13 cellular contexts compared by ENCODE assay signal in genomic region chr17:77126519-77126918, GRCh38. TPM values are rescaled to one million over a fixed set of nuclear protein-coding genes. Genes with fewer than 3 reads are reported as not detected.
DNase-seq lines count a peak whose midpoint lies in the region; ATAC-seq and TF ChIP-seq lines count a peak whose summit lies in the region.
"Had no signal": no experiment of that assay in that cellular context is flagged by ENCODE, and none has a peak within 500 bp of the region (broad histone marks: within the 10 kb centered on the region; RNA-seq: fewer than 3 reads in every experiment).

No MANE protein-coding gene starts in this region.

- ATAC-seq in activated T-helper 17 cell treated with anti-CD3 and anti-CD28 coated beads, Interleukin-2, amount 50 U/mL, for 72 hours (replicated peaks): no peak
- ATAC-seq in GM21737 (IDR thresholded peaks at IDR 0.05; ENCODE audit: unreplicated experiment): no peak
- ATAC-seq: gastroesophageal sphincter had no signal

- no peak overlapping the region for H3K18ac ChIP-seq in trophoblast cell (ENCODE audit: low read length)

- DNase-seq in DMS79 treated with DMSO at 0.1 percent for 48 hours (lab: John Stamatoyannopoulos, UW): peak; percentile 66
- peak; percentile 37 for DNase-seq in NCI-H2107 treated with DMSO at 0.1 percent for 48 hours (lab: John Stamatoyannopoulos, UW; ENCODE audit: unreplicated experiment)
- peak; percentile 85 to 89 for DNase-seq in breast epithelium (ENCODE audit: low spot score in 2 of 2)
- DNase-seq in trophoblast cell: no peak
- no peak for DNase-seq in glomerular visceral epithelial cell (ENCODE audit: extremely low spot score)
- no peak for DNase-seq in activated gamma-delta T cell (lab: John Stamatoyannopoulos, UW)
- DNase-seq: activated CD4-positive, alpha-beta T cell treated with anti-CD3 and anti-CD28 coated beads for 1 hour; activated gamma-delta T cell treated with Interleukin-2 at 50 U/mL for 16 hours; retina had no signal

- no peak for TF ChIP-seq POLR2A in breast epithelium (IDR thresholded peaks at IDR 0.05)

- no peak overlapping the region for H4K12ac ChIP-seq in trophoblast cell (ENCODE audit: low read depth, low read length)

- H3K9me3 ChIP-seq in breast epithelium: no peaks in the 10 kb centered on the region
- no peaks in the 10 kb centered on the region for H3K9me3 ChIP-seq in trophoblast cell (ENCODE audit: insufficient read depth, low read depth, low read length)
- H3K9me3 ChIP-seq: gastroesophageal sphincter had no signal

- peak overlapping the region; percentile 45 for H4K91ac ChIP-seq in trophoblast cell (ENCODE audit: low read depth, low read length)

- peaks cover 13 to 25% of the 10 kb centered on the region in 2 donors for H3K4me1 ChIP-seq in breast epithelium
- H3K4me1 ChIP-seq in trophoblast cell (ENCODE audit: control insufficient read depth in 1 of 2, insufficient read depth in 2 of 2, low read length in 2 of 2): peaks cover 8 to 15% of the 10 kb centered on the region in 2 experiments

- no CpG with 5 or more reads among the region's 7 CpGs for WGBS in trophoblast cell (ENCODE audit: extremely low coverage, insufficient coverage, insufficient read length)

- H2BK120ac ChIP-seq in trophoblast cell (ENCODE audit: insufficient read depth, low read length, poor library complexity): no peak overlapping the region

- no peak overlapping the region for H3K14ac ChIP-seq in trophoblast cell (ENCODE audit: low read length)

- no peak overlapping the region for H3K4ac ChIP-seq in trophoblast cell (ENCODE audit: low read depth, low read length)

- H2AFZ ChIP-seq in trophoblast cell (ENCODE audit: insufficient read depth, low read length, poor library complexity): no peak overlapping the region

- H3K27ac ChIP-seq in breast epithelium (peak overlapping the region; percentile 80 to 85), trophoblast cell (ENCODE audit: low read depth, low read length) (no peak overlapping the region)

- H3K9ac ChIP-seq in trophoblast cell (ENCODE audit: low read length): no peak overlapping the region

- H3K27me3 Mint-ChIP-seq in activated T-helper 17 cell treated with anti-CD3 and anti-CD28 coated beads, Interleukin-2, amount 50 U/mL, for 72 hours: no peaks in the 10 kb centered on the region

- H2BK5ac ChIP-seq in trophoblast cell (ENCODE audit: low read depth, low read length, poor library complexity): no peak overlapping the region

- no peak overlapping the region for H3K27ac Mint-ChIP-seq in activated T-helper 17 cell treated with anti-CD3 and anti-CD28 coated beads, Interleukin-2, amount 50 U/mL, for 72 hours
- H3K27ac Mint-ChIP-seq: memory B cell had no signal

- H3K79me1 ChIP-seq in trophoblast cell (ENCODE audit: low read length): peaks cover 16% of the 10 kb centered on the region

- H2AK5ac ChIP-seq in trophoblast cell (ENCODE audit: low read length): no peak overlapping the region

- peaks cover 17% of the 10 kb centered on the region for H3K4me1 Mint-ChIP-seq in activated T-helper 17 cell treated with anti-CD3 and anti-CD28 coated beads, Interleukin-2, amount 50 U/mL, for 72 hours

- no peaks in the 10 kb centered on the region for H3K79me2 ChIP-seq in trophoblast cell (ENCODE audit: control insufficient read depth, insufficient read depth, low read length, poor library complexity)

- no peak overlapping the region for H3K23ac ChIP-seq in trophoblast cell (ENCODE audit: low read length)

- peak overlapping the region; percentile 1 for H2BK12ac ChIP-seq in trophoblast cell (ENCODE audit: low read length)

- TF ChIP-seq CTCF in breast epithelium (IDR thresholded peaks at IDR 0.05): no peak

- H3K4me2 ChIP-seq in trophoblast cell (ENCODE audit: low read length): no peak overlapping the region

- intact Hi-C loops in breast epithelium (cut with DNase I; ENCODE audit: low total_unique reads): no loop called here

- H3K36me3 ChIP-seq in breast epithelium (no peaks in the 10 kb centered on the region), trophoblast cell (ENCODE audit: control insufficient read depth in 1 of 2, insufficient read depth in 2 of 2, low read length in 2 of 2) (no peaks in the 10 kb centered on the region)
- H3K36me3 ChIP-seq: gastroesophageal sphincter had no signal

- H3K36me3 Mint-ChIP-seq in activated T-helper 17 cell treated with anti-CD3 and anti-CD28 coated beads, Interleukin-2, amount 50 U/mL, for 72 hours (ENCODE audit: low read depth): no peaks in the 10 kb centered on the region
- H3K36me3 Mint-ChIP-seq: memory B cell had no signal

- H3K9me3 Mint-ChIP-seq in activated T-helper 17 cell treated with anti-CD3 and anti-CD28 coated beads, Interleukin-2, amount 50 U/mL, for 72 hours: no peaks in the 10 kb centered on the region
- H3K9me3 Mint-ChIP-seq: memory B cell had no signal

- H3K27me3 ChIP-seq in breast epithelium (no peaks in the 10 kb centered on the region), trophoblast cell (ENCODE audit: insufficient read depth, low read length) (no peaks in the 10 kb centered on the region)
- H3K27me3 ChIP-seq: gastroesophageal sphincter had no signal

- H3K4me3 ChIP-seq in breast epithelium (peak overlapping the region in 1 of 3 donors; percentile 8), trophoblast cell (ENCODE audit: low read depth, low read length) (no peak overlapping the region)
- H3K4me3 ChIP-seq: gastroesophageal sphincter had no signal

- no peak overlapping the region for H4K8ac ChIP-seq in trophoblast cell (ENCODE audit: low read depth, low read length)

- no peak overlapping the region for H3K4me3 Mint-ChIP-seq in activated T-helper 17 cell treated with anti-CD3 and anti-CD28 coated beads, Interleukin-2, amount 50 U/mL, for 72 hours
- H3K4me3 Mint-ChIP-seq: memory B cell had no signal

RNA-seq across cellular contexts. Expression of gene SEC14L1, which starts 14.2 kb away (rescaled TPM):
- 100 to 1,000 TPM in 1 of 3 donors, 10 to 100 TPM in 2; 52.2 to 106 (median 59.6) TPM for total RNA-seq in breast epithelium
- polyA plus RNA-seq in trophoblast cell (2013): 71.4 and 71.6 TPM in 2 replicates
- total RNA-seq in activated T-helper 17 cell treated with anti-CD3 and anti-CD28 coated beads, Interleukin-2, amount 50 U/mL, for 72 hours: 10 to 100 TPM; 89.3 to 98.4 TPM

Comparison
In these comparisons a context has a peak if more than half of its experiments do, and no peak if none do; other contexts are left out.
1. DNase-seq: peak in DMS79 treated with DMSO at 0.1 percent for 48 hours (single experiment), NCI-H2107 treated with DMSO at 0.1 percent for 48 hours (single experiment) and breast epithelium (2 of 2); none in trophoblast cell (0 of 2), glomerular visceral epithelial cell (single experiment) and activated gamma-delta T cell (single experiment).